ENCODE assay signal across 7 cellular contexts in the genomic region with DNA sequence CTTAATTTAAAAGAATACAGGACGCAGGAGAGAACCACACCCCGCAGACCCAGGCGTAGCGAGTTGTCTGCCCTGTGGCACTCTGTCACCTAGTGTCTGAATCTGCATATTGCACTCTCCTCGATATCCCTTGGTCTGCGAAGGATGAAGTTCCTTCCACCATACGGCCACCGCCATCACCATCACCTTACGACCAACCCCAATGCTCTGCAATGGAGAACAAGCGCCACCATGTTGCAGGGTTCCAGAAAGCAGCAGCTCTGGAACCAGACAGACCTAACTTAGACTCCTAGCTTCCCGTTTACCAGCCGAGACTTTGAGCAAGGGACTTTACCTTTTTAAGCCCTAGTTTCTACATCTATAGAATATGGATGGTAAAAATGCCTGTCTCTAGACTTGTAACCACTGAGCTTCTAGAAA.
A peak's percentile ranks its signal among the peaks of the same experiment; 100 is the strongest.
DNase-seq lines count a peak whose midpoint lies in the region; TF ChIP-seq lines count a peak whose summit lies in the region.

No MANE protein-coding gene starts in this region.

- no peak overlapping the region for H2BK5ac ChIP-seq in H9 (ENCODE audit: insufficient read length, low read length)

- no peak overlapping the region for H3K4me3 Mint-ChIP-seq in H9

- H2AFZ ChIP-seq in H9 (ENCODE audit: low read length) = no peak overlapping the region

- peaks cover 11 to 20% of the 10 kb centered on the region in 2 experiments for H3K4me1 Mint-ChIP-seq in H9

- peaks cover 20% of the 10 kb centered on the region for H3K27me3 Mint-ChIP-seq in H9 (ENCODE audit: low read depth)

- no peaks in the 10 kb centered on the region for H3K27me3 ChIP-seq in H9 (ENCODE audit: insufficient read depth, low read length)

- H3K27ac ChIP-seq in H9 (ENCODE audit: insufficient read length, low read depth, low read length) = no peak overlapping the region

- H3K9me3 ChIP-seq in H9 (ENCODE audit: control insufficient read depth, low read depth, low read length) = no peaks in the 10 kb centered on the region

- no peak overlapping the region for H2AK5ac ChIP-seq in H9 (ENCODE audit: insufficient read length, low read length)

- no peaks in the 10 kb centered on the region for H3K79me1 ChIP-seq in H9 (ENCODE audit: insufficient read depth, low read depth, low read length, poor library complexity, severe bottlenecking)

- H3K23me2 ChIP-seq in H9 (ENCODE audit: insufficient read length, low read depth, low read length, poor library complexity, severe bottlenecking) = no peaks in the 10 kb centered on the region

- no peak overlapping the region for H2BK120ac ChIP-seq in H9 (ENCODE audit: low read depth, low read length, poor library complexity, severe bottlenecking)

- H3K9ac ChIP-seq in H9 (ENCODE audit: extremely low read depth, insufficient read length, low read length) = no peak overlapping the region

- H3K79me2 ChIP-seq in H9 (ENCODE audit: insufficient read depth, low read length) = no peaks in the 10 kb centered on the region

- no peak overlapping the region for H3K23ac ChIP-seq in H9 (ENCODE audit: insufficient read length, low read depth, low read length)

- H3K36me3 Mint-ChIP-seq in H9 (ENCODE audit: insufficient read depth in 1 of 3, low read depth in 3 of 3) = peaks cover 0 to 5% (median 1%) of the 10 kb centered on the region in 3 experiments; a peak in 2 of 7 replicates

- no peak overlapping the region for H4K5ac ChIP-seq in H9 (ENCODE audit: insufficient read length, low read depth, low read length)

- no peak overlapping the region for H3K4ac ChIP-seq in H9 (ENCODE audit: low read depth, low read length)

- H3K4me3 ChIP-seq in epithelial cell of proximal tubule (ENCODE audit: low read depth, low read length) = peak overlapping the region; percentile 31

- H3K18ac ChIP-seq in H9 (ENCODE audit: insufficient read length, low read depth, low read length) = no peak overlapping the region

- H3K4me2 ChIP-seq in H9 (ENCODE audit: insufficient read depth, insufficient read length, low read length) = no peak overlapping the region

- TF ChIP-seq CTCF in H9 (conservative IDR thresholded peaks at IDR 0.05) = peak; percentile 91
- TF ChIP-seq CTCF in epithelial cell of proximal tubule (conservative IDR thresholded peaks at IDR 0.05; ENCODE audit: low read depth, low read length) = peak; percentile 82

- H3K27ac Mint-ChIP-seq in H9 = 0 out of 7 replicates have a peak overlapping the region, but pooled peaks of 1 of the 3 experiments have one; percentile 63

- H3K56ac ChIP-seq in H9 (ENCODE audit: insufficient read length, low read depth, low read length) = no peak overlapping the region

- no peak overlapping the region for H3K14ac ChIP-seq in H9 (ENCODE audit: insufficient read depth, low read length)

- H2BK15ac ChIP-seq in H9 (ENCODE audit: low read depth, low read length) = no peak overlapping the region

- H3T11ph ChIP-seq in H9 (ENCODE audit: low read length) = no peak overlapping the region

- no peak overlapping the region for H4K91ac ChIP-seq in H9 (ENCODE audit: insufficient read length, low read depth, low read length)

- H4K8ac ChIP-seq in H9 (replicated peaks; ENCODE audit: insufficient read length, low read depth, low read length) = no peak overlapping the region

- no peaks in the 10 kb centered on the region for H4K20me1 ChIP-seq in H9 (ENCODE audit: control insufficient read depth, insufficient read depth, insufficient read length)

- DNase-seq in GM04504 (ENCODE audit: low read depth) (peak; percentile 35), H9 (peak; percentile 90), NCI-H146 (lab: John Stamatoyannopoulos, UW) (peak; percentile 46), UCSD-AML1 (lab: John Stamatoyannopoulos, UW; ENCODE audit: unreplicated experiment) (peak; percentile 82), epithelial cell of proximal tubule (ENCODE audit: low read depth) (no peak), myocyte (ENCODE audit: low read depth) (peak; percentile 43)
- DNase-seq in effector CD4-positive, alpha-beta T cell = no peak

- no CpG with 5 or more reads among the region's 12 CpGs for WGBS in H9 (ENCODE audit: extremely low coverage, insufficient read length, low lambda C conversion rate)

- no peaks in the 10 kb centered on the region for H3K4me1 ChIP-seq in H9 (ENCODE audit: insufficient read depth, low read length)

- no peak overlapping the region for H2BK12ac ChIP-seq in H9 (ENCODE audit: insufficient read length, low read depth, low read length)

- H3K9me3 Mint-ChIP-seq in H9 = peaks cover 7 to 15% of the 10 kb centered on the region in 2 experiments; a peak in 4 of 5 replicates

- no peak overlapping the region for H2BK20ac ChIP-seq in H9 (ENCODE audit: low read depth, low read length, poor library complexity, severe bottlenecking)

Comparison
In these comparisons a context has a peak if more than half of its experiments do, and no peak if none do; other contexts are left out.
1. DNase-seq: peak in GM04504 (single experiment), H9 (single experiment), NCI-H146 (single experiment), UCSD-AML1 (single experiment) and myocyte (single experiment); none in epithelial cell of proximal tubule (single experiment) and effector CD4-positive, alpha-beta T cell (single experiment).